In the genomic region with DNA sequence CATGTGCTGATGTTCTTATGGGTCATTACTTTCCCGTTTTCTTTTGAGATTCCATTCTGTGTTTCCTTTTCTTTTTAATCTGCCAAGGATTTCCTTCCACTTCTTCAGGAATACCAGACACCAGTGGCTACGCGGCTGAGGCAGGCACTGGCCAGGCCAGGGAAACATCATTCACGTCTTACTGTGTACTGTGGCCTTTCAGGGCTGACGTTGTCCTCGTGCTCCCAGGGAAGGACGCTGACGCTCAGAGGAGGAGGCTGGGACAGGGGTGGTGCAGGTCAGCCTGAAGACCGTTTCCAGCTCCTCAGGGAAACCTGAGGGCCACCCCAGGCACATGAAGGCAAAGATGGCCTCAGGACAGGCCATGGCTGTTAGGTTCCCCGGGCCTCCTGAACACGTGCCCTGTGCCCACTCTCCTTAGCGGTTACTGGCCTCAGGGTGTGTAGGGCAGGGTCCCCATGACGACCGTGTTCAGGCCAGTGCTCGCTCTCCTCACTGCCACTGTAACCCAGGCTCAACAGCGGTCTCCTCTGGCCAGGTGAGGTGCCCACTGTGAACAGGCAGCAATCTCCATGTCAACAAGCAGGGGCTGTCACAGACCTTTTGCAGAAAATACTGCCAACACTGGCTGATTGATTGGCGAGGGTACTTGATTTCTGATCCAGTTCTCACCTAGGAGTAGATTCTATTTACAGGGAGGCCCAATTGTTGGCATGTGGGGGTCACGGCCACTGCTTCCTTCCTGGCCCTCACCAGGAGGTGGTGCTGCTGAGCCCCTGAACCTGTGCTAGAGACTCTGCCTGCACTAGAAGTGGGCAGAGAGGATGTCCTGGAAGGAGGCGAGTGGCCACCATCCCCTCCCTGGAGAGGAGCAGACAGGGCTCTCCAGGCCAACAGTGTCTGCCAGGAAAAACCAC, we compare ENCODE assay signal across 8 cellular contexts.
DNase-seq lines count a peak whose midpoint lies in the region; ATAC-seq and TF ChIP-seq lines count a peak whose summit lies in the region.

No MANE protein-coding gene starts in this region.

- H4K20me1 ChIP-seq in GM23248 (ENCODE audit: insufficient read depth), result no peaks in the 10 kb centered on the region
- H4K20me1 ChIP-seq in Karpas-422 (ENCODE audit: insufficient read depth, low read depth, low read length), result no peaks in the 10 kb centered on the region

- peaks cover 36% of the 10 kb centered on the region for H3F3A ChIP-seq in GM23248 (ENCODE audit: insufficient read depth)

- H3K27ac ChIP-seq in AG04450 (ENCODE audit: low read depth, low read length) (no peak overlapping the region), GM23248 (no peak overlapping the region), gastrocnemius medialis (no peak overlapping the region), Karpas-422 (ENCODE audit: low read length) (no peak overlapping the region)

- CTCF ChIA-PET in AG04450 (lab: Charles Lee), result interaction anchor here (0.6 to 2.1 kb wide), 8 partner anchors 9 to 403 kb away, joined by 3 to 28 read pairs (median 4); no protein-coding TSS in a partner anchor

- H3K9ac ChIP-seq in GM23248 (no peak overlapping the region), Karpas-422 (ENCODE audit: low read length) (no peak overlapping the region)

- POLR2A ChIA-PET in AG04450 (lab: Yijun Ruan, JAX), result no interaction called here

- 84 to 85% methylated on average over 19 of the region's 19 CpGs for WGBS in GM23248 (ENCODE audit: low coverage in 1 of 2, low lambda C conversion rate in 2 of 2, missing lambda C conversion rate in 2 of 2), 2 experiments

- peak; percentile 9 to 48 for ATAC-seq in gastrocnemius medialis
- no peak for ATAC-seq in GM21515 (IDR thresholded peaks at IDR 0.05; ENCODE audit: unreplicated experiment)

- DNase-seq in AG04450 (ENCODE audit: low read depth, low spot score) (no peak), GM23248 (peak; percentile 48), germinal center (ENCODE audit: low spot score) (peak; percentile 30), gastrocnemius medialis (no peak), cortex of kidney (lab: John Stamatoyannopoulos, UW) (no peak), Karpas-422 (no peak)
- DNase-seq in activated CD4-positive, alpha-beta T cell treated with anti-CD3 and anti-CD28 coated beads, Interleukin-2, amount 50 U/mL, for 48 hours, result peak; percentile 42 to 54

- intact Hi-C loops in gastrocnemius medialis (cut with DNase I; ENCODE audit: low total_unique reads), result loop anchor here (1.0 to 5.0 kb wide), 2 partner anchors 185 to 239 kb away; no protein-coding TSS in a partner anchor

- H3K9me2 ChIP-seq in GM23248 (ENCODE audit: insufficient read depth) (no peaks in the 10 kb centered on the region), Karpas-422 (replicated peaks; ENCODE audit: insufficient read depth, low read length) (no peaks in the 10 kb centered on the region)

- H3K9me3 ChIP-seq in AG04450 (ENCODE audit: control insufficient read depth, insufficient read depth, low read length) (no peaks in the 10 kb centered on the region; the same call in 1 of the 2 replicates), GM23248 (ENCODE audit: low read depth) (no peaks in the 10 kb centered on the region), gastrocnemius medialis (no peaks in the 10 kb centered on the region), Karpas-422 (ENCODE audit: low read length) (peaks cover 41% of the 10 kb centered on the region)

- no peak overlapping the region for H3K4me3 ChIP-seq in AG04450 (ENCODE audit: low read depth, low read length)
- H3K4me3 ChIP-seq in GM23248, result no peak overlapping the region
- H3K4me3 ChIP-seq in gastrocnemius medialis, result no peak overlapping the region
- H3K4me3 ChIP-seq in Karpas-422 (ENCODE audit: low read length), result no peak overlapping the region

- no peaks in the 10 kb centered on the region for H3K27me3 ChIP-seq in AG04450 (ENCODE audit: control insufficient read depth, insufficient read depth, low read length)
- no peaks in the 10 kb centered on the region for H3K27me3 ChIP-seq in GM23248 (replicated peaks; ENCODE audit: insufficient read depth)
- no peaks in the 10 kb centered on the region for H3K27me3 ChIP-seq in gastrocnemius medialis
- H3K27me3 ChIP-seq in Karpas-422 (ENCODE audit: low read length), result no peaks in the 10 kb centered on the region

- H3K79me2 ChIP-seq in GM23248 (ENCODE audit: insufficient read depth) (0 out of 2 replicates have a peak, but pooled peaks cover 3% of the 10 kb centered on the region), Karpas-422 (ENCODE audit: low read length) (no peaks in the 10 kb centered on the region)

- H3K36me3 ChIP-seq in GM23248 (ENCODE audit: low read depth) (peaks cover 29% of the 10 kb centered on the region; the same call in 1 of the 2 replicates), gastrocnemius medialis (no peaks in the 10 kb centered on the region), Karpas-422 (ENCODE audit: insufficient read depth, low read length) (no peaks in the 10 kb centered on the region)

- H2AFZ ChIP-seq in GM23248 (no peak overlapping the region), Karpas-422 (ENCODE audit: low read length) (no peak overlapping the region)

- no peak for TF ChIP-seq POLR2A in gastrocnemius medialis (IDR thresholded peaks at IDR 0.05)

- TF ChIP-seq CTCF in AG04450 (IDR thresholded peaks at IDR 0.05; ENCODE audit: low read depth, low read length) (peak; percentile 83), gastrocnemius medialis (IDR thresholded peaks at IDR 0.05 in 4 of 5, conservative IDR thresholded peaks at IDR 0.05 in 1 of 5) (peak; percentile 34 to 65 (median 45))

- in situ Hi-C loops in GM23248 (cut with MboI) (no loop called here), gastrocnemius medialis (cut with MboI; ENCODE audit: low sequenced_read_pairs in 4 of 4) (loop anchor here in 3 of 4 donors (5.0 to 10.0 kb wide), 3 partner anchors 179 to 239 kb away; no protein-coding TSS in a partner anchor)

- H3K4me1 ChIP-seq in GM23248 (ENCODE audit: insufficient read depth) (peaks cover 20% of the 10 kb centered on the region), gastrocnemius medialis (peaks cover 0 to 3% of the 10 kb centered on the region in 2 donors), Karpas-422 (ENCODE audit: low read length) (no peaks in the 10 kb centered on the region)

- H3K4me2 ChIP-seq in GM23248 (ENCODE audit: unreplicated experiment) (no peak overlapping the region), Karpas-422 (ENCODE audit: low read depth, low read length, poor library complexity, severe bottlenecking) (no peak overlapping the region)

Comparison
In these comparisons a context has a peak if more than half of its experiments do, and no peak if none do; other contexts are left out.
1. DNase-seq: peak in GM23248 (single experiment), activated CD4-positive, alpha-beta T cell treated with anti-CD3 and anti-CD28 coated beads, Interleukin-2, amount 50 U/mL, for 48 hours (2 of 2) and germinal center (single experiment); none in AG04450 (single experiment), gastrocnemius medialis (0 of 2), cortex of kidney (single experiment) and Karpas-422 (single experiment).